Comparison of ENCODE assay signal across 25 cellular contexts in genomic region chr5:96198673-96199072, GRCh38.
DNase-seq lines count a peak whose midpoint lies in the region; ATAC-seq, FAIRE-seq and TF ChIP-seq lines count a peak whose summit lies in the region.
"Had no signal": no experiment of that assay in that cellular context is flagged by ENCODE, and none has a peak within 500 bp of the region (broad histone marks: within the 10 kb centered on the region; RNA-seq: fewer than 3 reads in every experiment).

No MANE protein-coding gene starts in this region.

- no peak for ATAC-seq in GM23338
- no peak for ATAC-seq in pancreas
- no peak for ATAC-seq in GM21390 (IDR thresholded peaks at IDR 0.05; ENCODE audit: unreplicated experiment)
- ATAC-seq: GM12878, lower lobe of right lung, sciatic nerve had no signal

- no peaks in the 10 kb centered on the region for H3K9me3 Mint-ChIP-seq in GM23338
- H3K9me3 Mint-ChIP-seq: activated CD4-positive, alpha-beta T cell treated with anti-CD3 and anti-CD28 coated beads, Interleukin-2, amount 10 ng/mL, durations not matched to agents 24 days and 14 days; CD4-positive, alpha-beta T cell; immature natural killer cell had no signal

- no peaks in the 10 kb centered on the region for H3K79me2 ChIP-seq in GM23338 (replicated peaks; ENCODE audit: insufficient read depth)

- in situ Hi-C loops in astrocyte of the spinal cord (cut with HindIII; ENCODE audit: low sequenced_read_pairs): no loop called here

- TF ChIP-seq POLR2A in lower leg skin (IDR thresholded peaks at IDR 0.05): no peak

- H2AFZ ChIP-seq in GM23338: 0 out of 2 replicates have a peak overlapping the region, but pooled peaks have one; percentile 35

- no peaks in the 10 kb centered on the region for H3K9me3 ChIP-seq in pancreas
- H3K9me3 ChIP-seq: lower lobe of right lung had no signal

- H3K27me3 ChIP-seq in GM23338 (ENCODE audit: insufficient read depth) (no peaks in the 10 kb centered on the region), pancreas (no peaks in the 10 kb centered on the region)
- H3K27me3 ChIP-seq: cardiac muscle cell had no signal

- H3K4me3 ChIP-seq in GM23338 (no peak overlapping the region), astrocyte of the spinal cord (ENCODE audit: low read depth, low read length) (no peak overlapping the region), fibroblast of pulmonary artery (replicated peaks; ENCODE audit: low read depth, low read length) (no peak overlapping the region), pancreas (peak overlapping the region in 1 of 4 donors; percentile 8), lower leg skin (ENCODE audit: low read depth, poor library complexity, severe bottlenecking) (no peak overlapping the region)
- H3K4me3 ChIP-seq: cardiac muscle cell, GM12878, lower lobe of right lung had no signal

- intact Hi-C loops in pancreas (cut with DNase I): no loop called here
- intact Hi-C loops in lower leg skin (cut with DNase I; ENCODE audit: low total_unique reads): no loop called here

- TF ChIP-seq CTCF in GM23338 (conservative IDR thresholded peaks at IDR 0.05; ENCODE audit: low read depth in 2 of 2) (no peak), astrocyte of the spinal cord (IDR thresholded peaks at IDR 0.05; ENCODE audit: low read depth, low read length) (no peak), fibroblast of pulmonary artery (IDR thresholded peaks at IDR 0.05; ENCODE audit: low read length, missing control alignments) (no peak), pancreas (IDR thresholded peaks at IDR 0.05) (no peak), lower leg skin (IDR thresholded peaks at IDR 0.05) (no peak)

- WGBS in pancreas, 2 donors: 47% methylated on average over 2 of the region's 2 CpGs
- 69 to 83% methylated on average over 2 of the region's 2 CpGs for WGBS in lower leg skin, 2 donors

- H3K36me3 Mint-ChIP-seq in GM23338 (ENCODE audit: low read depth): no peaks in the 10 kb centered on the region
- H3K36me3 Mint-ChIP-seq: immature natural killer cell had no signal

- no peak overlapping the region for H3K27ac Mint-ChIP-seq in GM23338
- H3K27ac Mint-ChIP-seq: activated CD4-positive, alpha-beta T cell treated with anti-CD3 and anti-CD28 coated beads, Interleukin-2, amount 10 ng/mL, durations not matched to agents 24 days and 14 days; CD4-positive, alpha-beta T cell; immature natural killer cell had no signal

- no peaks in the 10 kb centered on the region for H3K36me3 ChIP-seq in GM23338 (ENCODE audit: insufficient read depth)
- no peaks in the 10 kb centered on the region for H3K36me3 ChIP-seq in pancreas
- H3K36me3 ChIP-seq: cardiac muscle cell, lower lobe of right lung had no signal

- H3K27me3 Mint-ChIP-seq in GM23338 (ENCODE audit: insufficient read depth, low read depth, poor library complexity): no peaks in the 10 kb centered on the region

- no peaks in the 10 kb centered on the region for H4K20me1 ChIP-seq in GM23338 (replicated peaks; ENCODE audit: insufficient read depth)

- H3K4me3 Mint-ChIP-seq in GM23338: no peak overlapping the region
- H3K4me3 Mint-ChIP-seq: activated CD4-positive, alpha-beta T cell treated with anti-CD3 and anti-CD28 coated beads, Interleukin-2, amount 10 ng/mL, durations not matched to agents 24 days and 14 days; CD4-positive, alpha-beta T cell; immature natural killer cell had no signal

- H3K4me1 Mint-ChIP-seq in GM23338: no peaks in the 10 kb centered on the region
- H3K4me1 Mint-ChIP-seq: immature natural killer cell had no signal

- H3K4me1 ChIP-seq in GM23338 (ENCODE audit: insufficient read depth) (no peaks in the 10 kb centered on the region), pancreas (peaks cover 22 to 53% (median 31%) of the 10 kb centered on the region in 3 donors)

- no peak for FAIRE-seq in pancreas (lab: Jason Lieb, UNC)
- FAIRE-seq: GM12878 had no signal

- no peak overlapping the region for H3K27ac ChIP-seq in GM23338 (ENCODE audit: low read depth)
- peak overlapping the region; percentile 24 to 83 (median 67) for H3K27ac ChIP-seq in pancreas
- H3K27ac ChIP-seq: cardiac muscle cell, lower lobe of right lung had no signal

- H3K9me2 ChIP-seq in GM23338 (ENCODE audit: insufficient read depth): no peaks in the 10 kb centered on the region

- DNase-seq in GM23338 (ENCODE audit: low spot score) (no peak), astrocyte of the spinal cord (ENCODE audit: low read depth, low spot score) (peak; percentile 73), fibroblast of pulmonary artery (ENCODE audit: low read depth) (peak; percentile 73), pancreas (no peak), lower leg skin (ENCODE audit: low spot score in 2 of 2) (no peak), NCI-H774 (lab: John Stamatoyannopoulos, UW) (no peak), superior temporal gyrus (ENCODE audit: extremely low spot score) (no peak)
- DNase-seq: activated CD4-positive, alpha-beta T cell treated with anti-CD3 and anti-CD28 coated beads, Interleukin-2, amount 10 ng/mL, durations not matched to agents 24 days and 14 days; CD4-positive, alpha-beta T cell; DMS153; GOT3; head of caudate nucleus; immature natural killer cell; lower lobe of right lung; MM.1S; NCI-H82; SHP77; stimulated activated CD4-positive, alpha-beta T cell treated with anti-CD3 and anti-CD28 coated beads, Interleukin-1b, Interleukin-23, amount 100 ng/mL, for 48 hours; stimulated activated naive CD4-positive, alpha-beta T cell treated with Interleukin-2 at 50 U/mL for 16 hours; T-helper 1 cell; trophoblast cell had no signal

- no peaks in the 10 kb centered on the region for H3F3A ChIP-seq in GM23338 (replicated peaks; ENCODE audit: low read depth)

- no peak overlapping the region for H3K4me2 ChIP-seq in GM23338

TF ChIP-seq in GM23338, 12 proteins besides CTCF, POLR2A, EP300 and RAD21:
- TF ChIP-seq ZNF462 (CRISPR knock-in tag; IDR thresholded peaks at IDR 0.05): no peak

Comparison
In these comparisons a context has a peak if more than half of its experiments do, and no peak if none do; other contexts are left out.
1. DNase-seq: peak in astrocyte of the spinal cord (single experiment) and fibroblast of pulmonary artery (single experiment); none in GM23338 (single experiment), pancreas (0 of 6), lower leg skin (0 of 2), NCI-H774 (single experiment) and superior temporal gyrus (single experiment).